ENCODE assay signal across 29 cellular contexts in the genomic region with DNA sequence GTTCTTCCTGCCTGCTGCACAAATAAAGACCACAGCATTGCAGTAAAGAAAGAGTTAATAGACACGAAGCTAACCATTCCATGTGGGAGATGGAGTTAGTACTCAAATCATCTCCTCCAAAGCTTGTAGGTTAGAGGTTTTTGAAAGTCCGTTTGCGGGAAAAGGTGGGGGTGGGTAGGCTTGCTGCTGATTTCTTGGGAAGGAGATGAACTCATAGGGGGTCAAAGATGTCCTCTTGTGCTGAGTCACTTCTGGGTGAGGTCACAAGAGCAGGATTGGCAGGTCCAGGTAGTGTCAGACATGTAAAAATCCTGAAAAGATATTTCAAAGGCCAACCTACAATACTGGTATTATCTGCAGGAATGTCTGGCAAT.
DNase-seq lines count a peak whose midpoint lies in the region; FAIRE-seq and TF ChIP-seq lines count a peak whose summit lies in the region.
"Had no signal": no experiment of that assay in that cellular context is flagged by ENCODE, and none has a peak within 500 bp of the region (broad histone marks: within the 10 kb centered on the region; RNA-seq: fewer than 3 reads in every experiment).

No MANE protein-coding gene starts in this region.

- H2AFZ ChIP-seq in keratinocyte (ENCODE audit: control insufficient read depth, low read length) = no peak overlapping the region

- H3K36me3 ChIP-seq in keratinocyte (ENCODE audit: control insufficient read depth in 2 of 2, extremely low read depth in 1 of 2, insufficient read depth in 2 of 2, low read length in 2 of 2) = no peaks in the 10 kb centered on the region
- H3K36me3 ChIP-seq in right atrium auricular region = no peaks in the 10 kb centered on the region
- H3K36me3 ChIP-seq: esophagus squamous epithelium, gastrocnemius medialis, Peyer's patch had no signal

- peaks cover 25% of the 10 kb centered on the region for H3K4me1 Mint-ChIP-seq in brain
- H3K4me1 Mint-ChIP-seq: naive thymus-derived CD8-positive, alpha-beta T cell; stimulated activated naive CD8-positive, alpha-beta T cell treated with anti-CD3 and anti-CD28 coated beads, Interleukin-15, amount 100 ng/mL, for 72 hours had no signal

- H3K9me3 Mint-ChIP-seq in brain = peaks cover 0 to 5% (median 0%) of the 10 kb centered on the region in 5 experiments

- H3K27ac ChIP-seq in keratinocyte (ENCODE audit: control insufficient read depth, insufficient read depth, low read length) (no peak overlapping the region), right atrium auricular region (no peak overlapping the region)
- H3K27ac ChIP-seq: esophagus squamous epithelium, gastrocnemius medialis, Peyer's patch had no signal

- H3K9me1 ChIP-seq in keratinocyte (ENCODE audit: control insufficient read depth, extremely low read depth, insufficient read depth, low read length) = no peaks in the 10 kb centered on the region

- peak; percentile 46 for DNase-seq in DMS53 (lab: John Stamatoyannopoulos, UW)
- peak; percentile 10 for DNase-seq in LoVo (ENCODE audit: low spot score)
- DNase-seq in keratinocyte (ENCODE audit: low read depth, low spot score) = no peak
- DNase-seq in cerebellum (ENCODE audit: low spot score) = no peak
- no peak for DNase-seq in T-helper 9 cell
- DNase-seq in right atrium auricular region (ENCODE audit: low spot score) = no peak
- DNase-seq: activated CD4-positive, alpha-beta T cell treated with anti-CD3 and anti-CD28 coated beads, Interleukin-2, amount 50 U/mL, for 48 hours; activated naive CD4-positive, alpha-beta T cell treated with Interleukin-2 at 50 U/mL for 16 hours; DMS79 treated with DMSO at 0.1 percent for 48 hours; effector memory CD4-positive, alpha-beta T cell; esophagus squamous epithelium; gastrocnemius medialis; GF-D8; naive thymus-derived CD8-positive, alpha-beta T cell; NCI-H1105; NCI-H187 treated with DMSO at 0.1 percent for 48 hours; NCI-H2171 treated with DMSO at 0.1 percent for 48 hours; NCI-H510A treated with DMSO at 0.1 percent for 48 hours; NK-92 treated with Interleukin-12 subunit alpha and Interleukin-12 subunit beta, amount 100 ng/mL, for 24 hours; nucleus accumbens; Peyer's patch; SIG-M5; stimulated activated naive CD8-positive, alpha-beta T cell treated with anti-CD3 and anti-CD28 coated beads, Interleukin-15, amount 100 ng/mL, for 72 hours; SW 1271 had no signal

- H3K27me3 ChIP-seq in keratinocyte (ENCODE audit: control insufficient read depth, extremely low read depth, insufficient read depth, low read length) (no peaks in the 10 kb centered on the region), right atrium auricular region (no peaks in the 10 kb centered on the region)
- H3K27me3 ChIP-seq: esophagus squamous epithelium, gastrocnemius medialis, Peyer's patch had no signal

- FAIRE-seq in keratinocyte (lab: Jason Lieb, UNC) = peak; percentile 13
- FAIRE-seq: bronchial epithelial cell, colon, GM19239, islet of Langerhans had no signal

- dilution Hi-C loops in keratinocyte (cut with MboI; ENCODE audit: extremely low pct_ligation_motif_present, low sequenced_read_pairs) = no loop called here

- no peaks in the 10 kb centered on the region for H3K27me3 Mint-ChIP-seq in brain

- H3K36me3 Mint-ChIP-seq in brain = no peaks in the 10 kb centered on the region

- H3K79me2 ChIP-seq in keratinocyte (ENCODE audit: control insufficient read depth, insufficient read depth, low read length) = no peaks in the 10 kb centered on the region

- H3K4me2 ChIP-seq in keratinocyte (ENCODE audit: control insufficient read depth, extremely low read depth, insufficient read depth, low read depth, low read length) = no peak overlapping the region

- H4K20me1 ChIP-seq in keratinocyte (ENCODE audit: control insufficient read depth, extremely low read depth, insufficient read depth, low read length) = no peaks in the 10 kb centered on the region

- peak overlapping the region in 3 of 5 experiments; percentile 29 to 79 (median 73) for H3K27ac Mint-ChIP-seq in brain
- H3K27ac Mint-ChIP-seq: naive thymus-derived CD8-positive, alpha-beta T cell; stimulated activated naive CD8-positive, alpha-beta T cell treated with anti-CD3 and anti-CD28 coated beads, Interleukin-15, amount 100 ng/mL, for 72 hours had no signal

- H3K4me3 ChIP-seq in keratinocyte (ENCODE audit: control insufficient read depth in 2 of 3, extremely low read depth in 1 of 3, insufficient read depth in 2 of 3, low read depth in 1 of 3, low read length in 3 of 3) (no peak overlapping the region), right atrium auricular region (no peak overlapping the region)
- H3K4me3 ChIP-seq: esophagus squamous epithelium, gastrocnemius medialis, Peyer's patch had no signal

- no peak overlapping the region for H3K9ac ChIP-seq in keratinocyte (ENCODE audit: control insufficient read depth, extremely low read depth, insufficient read depth, low read length)

- H3K9me3 ChIP-seq in keratinocyte (ENCODE audit: control insufficient read depth, low read depth, low read length) (no peaks in the 10 kb centered on the region), right atrium auricular region (no peaks in the 10 kb centered on the region)
- H3K9me3 ChIP-seq: esophagus squamous epithelium, gastrocnemius medialis, Peyer's patch had no signal

- H3K4me1 ChIP-seq in keratinocyte (ENCODE audit: control insufficient read depth, extremely low read depth, insufficient read depth, low read length) (peaks cover 6% of the 10 kb centered on the region), right atrium auricular region (peaks cover 0 to 8% of the 10 kb centered on the region in 2 donors)
- H3K4me1 ChIP-seq: esophagus squamous epithelium, gastrocnemius medialis, Peyer's patch had no signal

- no peak for TF ChIP-seq CTCF in brain (conservative IDR thresholded peaks at IDR 0.05)
- no peak for TF ChIP-seq CTCF in keratinocyte (optimal IDR thresholded peaks at IDR 0.05 in 1 of 3, IDR thresholded peaks at IDR 0.05 in 1 of 3, conservative IDR thresholded peaks at IDR 0.05 in 1 of 3; ENCODE audit: extremely low read depth in 1 of 3, insufficient read depth in 2 of 3, low read length in 3 of 3)
- no peak for TF ChIP-seq CTCF in right atrium auricular region (IDR thresholded peaks at IDR 0.05)

- no peak overlapping the region for H3K4me3 Mint-ChIP-seq in brain
- H3K4me3 Mint-ChIP-seq: naive thymus-derived CD8-positive, alpha-beta T cell; stimulated activated naive CD8-positive, alpha-beta T cell treated with anti-CD3 and anti-CD28 coated beads, Interleukin-15, amount 100 ng/mL, for 72 hours had no signal

Comparison
In these comparisons a context has a peak if more than half of its experiments do, and no peak if none do; other contexts are left out.
1. DNase-seq: peak in DMS53 (single experiment) and LoVo (single experiment); none in keratinocyte (single experiment), cerebellum (single experiment), T-helper 9 cell (single experiment) and right atrium auricular region (single experiment).